ENCODE assay signal across 11 cellular contexts in genomic region chr9:124122813-124123462, GRCh38.
A peak's percentile ranks its signal among the peaks of the same experiment; 100 is the strongest.
DNase-seq lines count a peak whose midpoint lies in the region; ATAC-seq, FAIRE-seq and TF ChIP-seq lines count a peak whose summit lies in the region.
"Had no signal": no experiment of that assay in that cellular context is flagged by ENCODE, and none has a peak within 500 bp of the region (broad histone marks: within the 10 kb centered on the region; RNA-seq: fewer than 3 reads in every experiment).

No MANE protein-coding gene starts in this region.

- DNase-seq in A673 (ENCODE audit: low spot score) (no peak), GM12864 (ENCODE audit: low read depth) (no peak), PC-9 (no peak), fibroblast of the aortic adventitia (ENCODE audit: low read depth) (peak; percentile 70), NCI-H446 treated with DMSO at 0.1 percent for 48 hours (lab: John Stamatoyannopoulos, UW) (no peak), frontal cortex (ENCODE audit: low spot score in 2 of 2) (no peak), HK-2 (ENCODE audit: unreplicated experiment) (no peak)
- DNase-seq: activated CD8-positive, alpha-beta memory T cell treated with anti-CD3 and anti-CD28 coated beads, Interleukin-2, amount 50 U/mL, for 48 hours; Peyer's patch; tibial artery had no signal

- intact Hi-C loops in A673 (cut with micrococcal nuclease; ENCODE audit: unreplicated experiment) (loop anchor here (10.0 kb wide), 2 partner anchors 172 to 578 kb away; no protein-coding TSS in a partner anchor), PC-9 (cut with micrococcal nuclease; ENCODE audit: unreplicated experiment) (loop anchor here (2.0 kb wide), 1 partner anchor 586 kb away; no protein-coding TSS in a partner anchor)

- no peak overlapping the region for H3K27ac ChIP-seq in A673 (ENCODE audit: low read depth, low read length, poor library complexity, severe bottlenecking)
- no peak overlapping the region for H3K27ac ChIP-seq in PC-9
- H3K27ac ChIP-seq: Peyer's patch, tibial artery had no signal

- H3K79me2 ChIP-seq in PC-9 (ENCODE audit: low read depth) = no peaks in the 10 kb centered on the region

- H3K9me3 ChIP-seq in A673 (ENCODE audit: low read depth, low read length, poor library complexity, severe bottlenecking) = no peaks in the 10 kb centered on the region
- H3K9me3 ChIP-seq in PC-9 (ENCODE audit: insufficient read depth, low read depth) = no peaks in the 10 kb centered on the region

- H3K4me2 ChIP-seq in PC-9 = no peak overlapping the region

- no peaks in the 10 kb centered on the region for H3F3A ChIP-seq in PC-9 (ENCODE audit: insufficient read depth, low read depth)

- POLR2A ChIA-PET in A673 (lab: Charles Lee; ENCODE audit: low non-redundant PET) = no interaction called here
- POLR2A ChIA-PET in PC-9 (lab: Charles Lee; ENCODE audit: unreplicated experiment) = no interaction called here

- TF ChIP-seq CTCF in A673 (conservative IDR thresholded peaks at IDR 0.05; ENCODE audit: low read depth, low read length) = peak; percentile 55
- TF ChIP-seq CTCF in GM12864 (IDR thresholded peaks at IDR 0.05; ENCODE audit: low read depth, low read length, missing control alignments) = peak; percentile 42
- peak; percentile 57 for TF ChIP-seq CTCF in PC-9 (conservative IDR thresholded peaks at IDR 0.05)
- TF ChIP-seq CTCF in fibroblast of the aortic adventitia (IDR thresholded peaks at IDR 0.05; ENCODE audit: insufficient read depth, low read length) = peak; percentile 59

- H3K4me3 ChIP-seq in A673 (ENCODE audit: low read depth, low read length, poor library complexity, severe bottlenecking) (no peak overlapping the region), GM12864 (ENCODE audit: low read depth, low read length) (no peak overlapping the region), PC-9 (no peak overlapping the region), fibroblast of the aortic adventitia (ENCODE audit: low read depth, low read length) (no peak overlapping the region)
- H3K4me3 ChIP-seq: Peyer's patch, tibial artery had no signal

- no peaks in the 10 kb centered on the region for H4K20me1 ChIP-seq in PC-9 (ENCODE audit: insufficient read depth)

- no peak for ATAC-seq in GM21381 (IDR thresholded peaks at IDR 0.05; ENCODE audit: unreplicated experiment)

- no peak overlapping the region for H2AFZ ChIP-seq in PC-9

- H3K4me1 ChIP-seq in A673 (ENCODE audit: insufficient read depth, low read length, poor library complexity, severe bottlenecking) (no peaks in the 10 kb centered on the region), PC-9 (replicated peaks; ENCODE audit: insufficient read depth) (no peaks in the 10 kb centered on the region)
- H3K4me1 ChIP-seq: Peyer's patch, tibial artery had no signal

- FAIRE-seq in frontal cortex (lab: Jason Lieb, UNC) = no peak

- CTCF ChIA-PET in A673 (lab: Charles Lee) = interaction anchor here (0.6 kb wide), 1 partner anchor 509 kb away, joined by 3 read pairs; no protein-coding TSS in a partner anchor
- CTCF ChIA-PET in PC-9 (lab: Charles Lee) = interaction anchor here (1.0 kb wide), 1 partner anchor 264 kb away, joined by 3 read pairs; no protein-coding TSS in a partner anchor

- no peaks in the 10 kb centered on the region for H3K9me2 ChIP-seq in PC-9 (ENCODE audit: insufficient read depth)

- no peaks in the 10 kb centered on the region for H3K27me3 ChIP-seq in A673 (replicated peaks; ENCODE audit: insufficient read depth, low read depth, low read length, poor library complexity)
- H3K27me3 ChIP-seq in PC-9 (ENCODE audit: insufficient read depth, low read depth) = peaks cover 7% of the 10 kb centered on the region; the same call in 1 of the 2 replicates
- H3K27me3 ChIP-seq: Peyer's patch had no signal

- no TSS peak for BruUV-seq in A673 (replicated peaks; lab: Mats Ljungman, UMichigan)
- BruUV-seq in PC-9 (replicated peaks; lab: Mats Ljungman, UMichigan) = no TSS peak

- H3K36me3 ChIP-seq in A673 (ENCODE audit: insufficient read depth, low read length, poor library complexity, severe bottlenecking) (no peaks in the 10 kb centered on the region), PC-9 (ENCODE audit: low read depth) (no peaks in the 10 kb centered on the region)
- H3K36me3 ChIP-seq: Peyer's patch, tibial artery had no signal
